Comparison of ENCODE assay signal across 8 cellular contexts in the genomic region with DNA sequence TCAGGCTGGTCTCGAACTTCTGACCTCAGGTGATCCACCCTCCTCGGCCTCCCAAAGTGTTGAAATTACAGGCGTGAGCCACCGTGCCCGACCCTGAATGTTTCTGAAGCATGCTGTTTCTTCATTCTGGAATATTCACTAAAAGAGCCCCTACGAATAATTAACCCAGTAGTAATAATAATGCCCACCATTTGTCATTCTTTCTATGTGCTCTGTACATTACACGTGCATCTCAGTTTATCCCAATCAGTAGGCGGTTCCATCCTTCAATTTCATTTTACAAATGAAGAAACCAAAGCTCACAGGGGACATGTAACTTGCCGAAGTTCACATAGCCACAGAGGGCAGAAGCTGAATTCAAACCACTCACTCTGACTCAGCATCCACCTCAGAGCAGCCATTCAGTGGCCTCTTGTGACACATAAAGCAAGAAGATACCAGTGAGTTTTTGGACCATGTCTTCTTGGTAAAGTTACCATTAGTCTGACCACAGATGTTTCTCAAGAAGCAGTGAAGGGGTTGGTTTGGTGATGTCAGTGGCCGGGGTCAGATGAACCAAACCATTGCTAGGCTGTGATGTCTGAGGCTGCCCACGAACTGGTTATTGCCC.
DNase-seq lines count a peak whose midpoint lies in the region; ATAC-seq and TF ChIP-seq lines count a peak whose summit lies in the region.

No MANE protein-coding gene starts in this region.

- H3K36me3 Mint-ChIP-seq in Caco-2 (ENCODE audit: insufficient read depth, unreplicated experiment) = no peaks in the 10 kb centered on the region
- H3K36me3 Mint-ChIP-seq in activated T-helper 1 cell treated with anti-CD3 and anti-CD28 coated beads, Interleukin-12 subunit alpha, Interleukin-12 subunit beta, Interleukin-2, Interleukin-4 antibody, amounts not matched to agents 30 ng/mL and 10 ng/mL and 1 ng/mL, durations not matched to agents 14 hours and 24 hours and 36 hours (ENCODE audit: low read depth) = peaks cover 3% of the 10 kb centered on the region

- peaks cover 10% of the 10 kb centered on the region for H3K4me1 Mint-ChIP-seq in Caco-2 (ENCODE audit: low read depth, unreplicated experiment)
- peaks cover 70% of the 10 kb centered on the region for H3K4me1 Mint-ChIP-seq in activated T-helper 1 cell treated with anti-CD3 and anti-CD28 coated beads, Interleukin-12 subunit alpha, Interleukin-12 subunit beta, Interleukin-2, Interleukin-4 antibody, amounts not matched to agents 30 ng/mL and 10 ng/mL and 1 ng/mL, durations not matched to agents 14 hours and 24 hours and 36 hours (ENCODE audit: low read depth)

- H3K9me3 ChIP-seq in Caco-2 = no peaks in the 10 kb centered on the region; the same call in 1 of the 2 replicates
- no peaks in the 10 kb centered on the region for H3K9me3 ChIP-seq in lower lobe of right lung

- H3K27me3 ChIP-seq in Caco-2 (replicated peaks; ENCODE audit: control insufficient read depth, insufficient read depth, low read length) = no peaks in the 10 kb centered on the region
- H3K27me3 ChIP-seq in lower lobe of right lung (ENCODE audit: low read depth) = no peaks in the 10 kb centered on the region

- H3K4me1 ChIP-seq in Caco-2 = peaks cover 14% of the 10 kb centered on the region
- H3K4me1 ChIP-seq in lower lobe of right lung = peaks cover 35% of the 10 kb centered on the region

- H3K4me3 ChIP-seq in Caco-2 (ENCODE audit: low read depth, low read length) (no peak overlapping the region), lower lobe of right lung (no peak overlapping the region)

- TF ChIP-seq CTCF in Caco-2 (IDR thresholded peaks at IDR 0.05; ENCODE audit: insufficient read depth in 1 of 2, low read depth in 1 of 2, low read length in 1 of 2, severe bottlenecking in 1 of 2, unreplicated experiment in 1 of 2) = no peak
- TF ChIP-seq CTCF in lower lobe of right lung (IDR thresholded peaks at IDR 0.05) = no peak

- H3K9me3 Mint-ChIP-seq in Caco-2 (ENCODE audit: unreplicated experiment) = no peaks in the 10 kb centered on the region
- H3K9me3 Mint-ChIP-seq in activated T-helper 1 cell treated with anti-CD3 and anti-CD28 coated beads, Interleukin-12 subunit alpha, Interleukin-12 subunit beta, Interleukin-2, Interleukin-4 antibody, amounts not matched to agents 30 ng/mL and 10 ng/mL and 1 ng/mL, durations not matched to agents 14 hours and 24 hours and 36 hours = no peaks in the 10 kb centered on the region

- POLR2A ChIA-PET in Caco-2 (lab: Charles Lee) = no interaction called here

- no peak overlapping the region for H3K27ac ChIP-seq in lower lobe of right lung

- H3K27ac Mint-ChIP-seq in Caco-2 (ENCODE audit: unreplicated experiment) = peak overlapping the region; percentile 34
- peak overlapping the region; percentile 91 for H3K27ac Mint-ChIP-seq in activated T-helper 1 cell treated with anti-CD3 and anti-CD28 coated beads, Interleukin-12 subunit alpha, Interleukin-12 subunit beta, Interleukin-2, Interleukin-4 antibody, amounts not matched to agents 30 ng/mL and 10 ng/mL and 1 ng/mL, durations not matched to agents 14 hours and 24 hours and 36 hours

- ATAC-seq in GM21423 (IDR thresholded peaks at IDR 0.05; ENCODE audit: unreplicated experiment) = peak; percentile 78
- peak; percentile 31 to 47 for ATAC-seq in lower lobe of right lung

- H3K27me3 Mint-ChIP-seq in Caco-2 (ENCODE audit: insufficient read depth, unreplicated experiment) = no peaks in the 10 kb centered on the region
- no peaks in the 10 kb centered on the region for H3K27me3 Mint-ChIP-seq in activated T-helper 1 cell treated with anti-CD3 and anti-CD28 coated beads, Interleukin-12 subunit alpha, Interleukin-12 subunit beta, Interleukin-2, Interleukin-4 antibody, amounts not matched to agents 30 ng/mL and 10 ng/mL and 1 ng/mL, durations not matched to agents 14 hours and 24 hours and 36 hours (ENCODE audit: insufficient read depth)

- no TSS peak for BruUV-seq in Caco-2 (replicated peaks; lab: Mats Ljungman, UMichigan)

- no peak for DNase-seq in Caco-2
- DNase-seq in HT1080 (ENCODE audit: low read depth) = peak; percentile 95
- peak; percentile 53 for DNase-seq in activated T-helper 1 cell treated with anti-CD3 and anti-CD28 coated beads, Interleukin-12 subunit alpha, Interleukin-12 subunit beta, Interleukin-2, Interleukin-4 antibody, amounts not matched to agents 30 ng/mL and 10 ng/mL and 1 ng/mL, durations not matched to agents 14 hours and 24 hours and 36 hours (ENCODE audit: low spot score)
- DNase-seq in lower lobe of right lung = no peak
- no peak for DNase-seq in islet precursor cell
- no peak for DNase-seq in NCI-H1694 (lab: John Stamatoyannopoulos, UW)
- no peak for DNase-seq in NCI-H446 (lab: John Stamatoyannopoulos, UW)

- CTCF ChIA-PET in Caco-2 (lab: Charles Lee) = no interaction called here

- intact Hi-C loops in Caco-2 (cut with micrococcal nuclease; ENCODE audit: unreplicated experiment) (no loop called here), lower lobe of right lung (cut with DNase I) (no loop called here)
- intact Hi-C loops in activated T-helper 1 cell treated with anti-CD3 and anti-CD28 coated beads, Interleukin-12 subunit alpha, Interleukin-12 subunit beta, Interleukin-2, Interleukin-4 antibody, amounts not matched to agents 30 ng/mL and 10 ng/mL and 1 ng/mL, durations not matched to agents 14 hours and 24 hours and 36 hours (cut with micrococcal nuclease) = loop anchor here (1.0 to 10.0 kb wide), 14 partner anchors 11 to 1962 kb away; a partner anchor contains a TSS

- H3K4me3 Mint-ChIP-seq in Caco-2 (ENCODE audit: unreplicated experiment) = no peak overlapping the region
- H3K4me3 Mint-ChIP-seq in activated T-helper 1 cell treated with anti-CD3 and anti-CD28 coated beads, Interleukin-12 subunit alpha, Interleukin-12 subunit beta, Interleukin-2, Interleukin-4 antibody, amounts not matched to agents 30 ng/mL and 10 ng/mL and 1 ng/mL, durations not matched to agents 14 hours and 24 hours and 36 hours = peak overlapping the region; percentile 34

- no peaks in the 10 kb centered on the region for H3K36me3 ChIP-seq in Caco-2 (ENCODE audit: control insufficient read depth, insufficient read depth, low read length)
- H3K36me3 ChIP-seq in lower lobe of right lung = no peaks in the 10 kb centered on the region

Comparison
In these comparisons a context has a peak if more than half of its experiments do, and no peak if none do; other contexts are left out.
1. DNase-seq: peak in HT1080 (single experiment) and activated T-helper 1 cell treated with anti-CD3 and anti-CD28 coated beads, Interleukin-12 subunit alpha, Interleukin-12 subunit beta, Interleukin-2, Interleukin-4 antibody, amounts not matched to agents 30 ng/mL and 10 ng/mL and 1 ng/mL, durations not matched to agents 14 hours and 24 hours and 36 hours (single experiment); none in Caco-2 (0 of 2), lower lobe of right lung (single experiment), islet precursor cell (single experiment), NCI-H1694 (single experiment) and NCI-H446 (0 of 2).